In the genomic region with DNA sequence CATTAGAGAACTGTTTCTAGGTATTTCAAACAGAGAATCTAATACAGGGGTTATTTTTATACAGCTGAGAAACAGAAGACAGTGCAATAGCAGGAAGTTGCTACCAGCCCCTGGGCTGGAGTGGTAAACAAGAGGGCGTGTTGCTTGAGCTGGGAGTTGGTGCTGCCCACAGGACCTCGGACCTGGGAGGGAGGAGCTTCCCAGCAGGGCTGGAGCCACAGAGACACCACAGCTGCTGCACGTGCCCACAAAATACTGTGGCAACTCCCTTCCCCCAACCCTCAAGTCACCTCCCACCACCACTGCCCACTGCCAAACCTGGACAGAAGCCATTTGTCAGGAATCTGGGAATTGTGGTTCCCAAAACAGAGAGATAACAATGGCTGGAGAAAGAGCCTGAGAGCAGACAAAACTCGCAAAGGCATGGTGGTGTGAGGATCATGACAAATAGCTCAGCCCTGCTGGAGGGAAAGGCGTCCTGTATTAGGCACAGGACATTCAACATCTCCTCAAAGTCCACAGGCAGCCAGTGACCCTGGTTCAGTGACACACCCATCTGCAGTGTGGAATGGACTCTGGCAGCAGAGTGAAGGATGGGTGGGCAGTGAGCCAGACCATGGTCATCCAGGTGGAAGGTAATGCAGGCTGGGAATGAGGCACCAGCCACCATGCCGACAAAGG, we compare ENCODE assay signal across 8 cellular contexts. TPM values are rescaled to one million over a fixed set of nuclear protein-coding genes. Genes with fewer than 3 reads are reported as not detected.
DNase-seq lines count a peak whose midpoint lies in the region; ATAC-seq and TF ChIP-seq lines count a peak whose summit lies in the region.

No MANE protein-coding gene starts in this region.

- no peaks in the 10 kb centered on the region for H3K27me3 Mint-ChIP-seq in activated naive CD8-positive, alpha-beta T cell
- H3K27me3 Mint-ChIP-seq in activated naive CD8-positive, alpha-beta T cell treated with anti-CD3 and anti-CD28 coated beads, Interleukin-2, amount 50 U/mL, for 24 hours = no peaks in the 10 kb centered on the region

- no peaks in the 10 kb centered on the region for H3K9me3 ChIP-seq in transverse colon

- DNase-seq in activated naive CD8-positive, alpha-beta T cell treated with anti-CD3 and anti-CD28 coated beads, Interleukin-2, amount 50 U/mL, for 24 hours = no peak
- peak; percentile 64 for DNase-seq in NCI-H748 (lab: John Stamatoyannopoulos, UW; ENCODE audit: unreplicated experiment)
- peak; percentile 55 for DNase-seq in globus pallidus (ENCODE audit: low spot score)
- peak; percentile 80 for DNase-seq in transverse colon
- DNase-seq in epidermal melanocyte (ENCODE audit: insufficient read length, low spot score) = no peak
- no peak for DNase-seq in NCI-H1092 (lab: John Stamatoyannopoulos, UW)
- DNase-seq in SKM-1 (lab: John Stamatoyannopoulos, UW; ENCODE audit: unreplicated experiment) = no peak

- no peak overlapping the region for H3K4me3 Mint-ChIP-seq in activated naive CD8-positive, alpha-beta T cell
- H3K4me3 Mint-ChIP-seq in activated naive CD8-positive, alpha-beta T cell treated with anti-CD3 and anti-CD28 coated beads, Interleukin-2, amount 50 U/mL, for 24 hours = no peak overlapping the region

- WGBS in transverse colon (ENCODE audit: low coverage in 1 of 2), 2 donors = 20 to 42% methylated on average over 1 to 6 of the region's 6 CpGs

- TF ChIP-seq CTCF in transverse colon (IDR thresholded peaks at IDR 0.05) = peak in 1 of 5 experiments; percentile 17

- no peaks in the 10 kb centered on the region for H3K36me3 ChIP-seq in transverse colon

- no peak for TF ChIP-seq POLR2A in transverse colon (IDR thresholded peaks at IDR 0.05)

- H3K27ac Mint-ChIP-seq in activated naive CD8-positive, alpha-beta T cell = peak overlapping the region; percentile 73
- H3K27ac Mint-ChIP-seq in activated naive CD8-positive, alpha-beta T cell treated with anti-CD3 and anti-CD28 coated beads, Interleukin-2, amount 50 U/mL, for 24 hours = no peak overlapping the region

- peaks cover 21 to 52% (median 33%) of the 10 kb centered on the region in 4 donors for H3K4me1 ChIP-seq in transverse colon

- in situ Hi-C loops in transverse colon (cut with MboI; ENCODE audit: low pct_ligation_motif_present in 1 of 4, low pct_unique_long_range_greater_than_20kb in 1 of 4, low sequenced_read_pairs in 3 of 4) = loop anchor here in 1 of 4 donors (10.0 kb wide), 1 partner anchor 163 kb away; no protein-coding TSS in a partner anchor

- intact Hi-C loops in transverse colon (cut with DNase I; ENCODE audit: low total_unique reads) = no loop called here

- no peaks in the 10 kb centered on the region for H3K9me3 Mint-ChIP-seq in activated naive CD8-positive, alpha-beta T cell (ENCODE audit: low read depth)
- H3K9me3 Mint-ChIP-seq in activated naive CD8-positive, alpha-beta T cell treated with anti-CD3 and anti-CD28 coated beads, Interleukin-2, amount 50 U/mL, for 24 hours = no peaks in the 10 kb centered on the region

- no peaks in the 10 kb centered on the region for H3K27me3 ChIP-seq in transverse colon

- no peaks in the 10 kb centered on the region for H3K36me3 Mint-ChIP-seq in activated naive CD8-positive, alpha-beta T cell
- H3K36me3 Mint-ChIP-seq in activated naive CD8-positive, alpha-beta T cell treated with anti-CD3 and anti-CD28 coated beads, Interleukin-2, amount 50 U/mL, for 24 hours (ENCODE audit: low read depth) = no peaks in the 10 kb centered on the region

- peak overlapping the region; percentile 63 to 73 (median 68) for H3K27ac ChIP-seq in transverse colon

- no peak for TF ChIP-seq EP300 in transverse colon (IDR thresholded peaks at IDR 0.05; ENCODE audit: low read depth)

- no peak overlapping the region for H3K4me3 ChIP-seq in transverse colon

- H3K4me1 Mint-ChIP-seq in activated naive CD8-positive, alpha-beta T cell (ENCODE audit: low read depth) = peaks cover 24% of the 10 kb centered on the region
- H3K4me1 Mint-ChIP-seq in activated naive CD8-positive, alpha-beta T cell treated with anti-CD3 and anti-CD28 coated beads, Interleukin-2, amount 50 U/mL, for 24 hours = peaks cover 45% of the 10 kb centered on the region

- no peak for ATAC-seq in activated naive CD8-positive, alpha-beta T cell treated with anti-CD3 and anti-CD28 coated beads, Interleukin-2, amount 50 U/mL, for 24 hours

RNA-seq across cellular contexts. Expression of a gene that starts 57.2 kb away (rescaled TPM):
- total RNA-seq in transverse colon = 100 to 1,000 TPM in 2 of 4 donors, 10 to 100 TPM in 2; 85.1 to 612 (median 228) TPM

Comparison
In these comparisons a context has a peak if more than half of its experiments do, and no peak if none do; other contexts are left out.
1. DNase-seq: peak in NCI-H748 (single experiment), globus pallidus (single experiment) and transverse colon (single experiment); none in activated naive CD8-positive, alpha-beta T cell treated with anti-CD3 and anti-CD28 coated beads, Interleukin-2, amount 50 U/mL, for 24 hours (single experiment), epidermal melanocyte (single experiment), NCI-H1092 (single experiment) and SKM-1 (single experiment).